1 cellular context compared by ENCODE assay signal in genomic region chr9:131297903-131298302, GRCh38.
A peak's percentile ranks its signal among the peaks of the same experiment; 100 is the strongest.
TF ChIP-seq lines count a peak whose summit lies in the region.

No MANE protein-coding gene starts in this region.

TF ChIP-seq in K562, 482 proteins besides CTCF, POLR2A, EP300 and RAD21 (continued from another document):
- TF ChIP-seq CREB5 (CRISPR knock-in tag; IDR thresholded peaks at IDR 0.05) = no peak
- no peak for TF ChIP-seq JUN (IDR thresholded peaks at IDR 0.05; ENCODE audit: borderline replicate concordance, low read depth, low read length)
- no peak for TF ChIP-seq JUN (CRISPR knock-in tag; IDR thresholded peaks at IDR 0.05; ENCODE audit: borderline replicate concordance)
- no peak for TF ChIP-seq NCOA1 (IDR thresholded peaks at IDR 0.05; ENCODE audit: low read depth)
- no peak for TF ChIP-seq ELF1 (tag; IDR thresholded peaks at IDR 0.05)
- TF ChIP-seq E2F3 (CRISPR knock-in tag; IDR thresholded peaks at IDR 0.05) = 0 out of 2 replicates have a peak, but pooled peaks have one; percentile 22
- TF ChIP-seq ZNF253 (CRISPR knock-in tag; conservative IDR thresholded peaks at IDR 0.05) = no peak
- TF ChIP-seq CBFA2T3 (IDR thresholded peaks at IDR 0.05) = peak; percentile 71
- no peak for TF ChIP-seq ZC3H8 (IDR thresholded peaks at IDR 0.05)
- TF ChIP-seq ZNF165 (CRISPR knock-in tag; IDR thresholded peaks at IDR 0.05; ENCODE audit: borderline replicate concordance) = no peak
- no peak for TF ChIP-seq MTF1 (CRISPR knock-in tag; IDR thresholded peaks at IDR 0.05; ENCODE audit: borderline replicate concordance)
- TF ChIP-seq ZNF592 (IDR thresholded peaks at IDR 0.05) = peak; percentile 45; the same call in 1 of the 2 replicates
- no peak for TF ChIP-seq ZBTB26 (CRISPR knock-in tag; IDR thresholded peaks at IDR 0.05)
- TF ChIP-seq CXXC5 (CRISPR knock-in tag; IDR thresholded peaks at IDR 0.05) = no peak
- TF ChIP-seq MEF2D (tag; conservative IDR thresholded peaks at IDR 0.05; ENCODE audit: low read depth) = peak; percentile 62; the same call in 1 of the 2 replicates
- no peak for TF ChIP-seq STAT5A (IDR thresholded peaks at IDR 0.05; ENCODE audit: borderline replicate concordance, low read length)
- TF ChIP-seq ZNF143 (CRISPR knock-in tag; IDR thresholded peaks at IDR 0.05) = no peak
- peak; percentile 54; the same call in 1 of the 2 replicates for TF ChIP-seq ARID1B (IDR thresholded peaks at IDR 0.05)
- TF ChIP-seq ZNF57 (CRISPR knock-in tag; IDR thresholded peaks at IDR 0.05) = no peak
- TF ChIP-seq IFI16 (CRISPR knock-in tag; IDR thresholded peaks at IDR 0.05) = no peak
- no peak for TF ChIP-seq TCF7 (IDR thresholded peaks at IDR 0.05; ENCODE audit: borderline replicate concordance)
- TF ChIP-seq STAT6 (CRISPR knock-in tag; IDR thresholded peaks at IDR 0.05) = no peak
- no peak for TF ChIP-seq ID3 (CRISPR knock-in tag; IDR thresholded peaks at IDR 0.05)
- no peak for TF ChIP-seq ID3 (tag; IDR thresholded peaks at IDR 0.05)
- TF ChIP-seq BRD4 (IDR thresholded peaks at IDR 0.05) = no peak
- peak; percentile 58 for TF ChIP-seq TEAD4 (IDR thresholded peaks at IDR 0.05; ENCODE audit: low read length)
- TF ChIP-seq TEAD4 (CRISPR knock-in tag; IDR thresholded peaks at IDR 0.05; ENCODE audit: borderline replicate concordance) = no peak
- 0 out of 4 replicates have a peak, but pooled peaks of 1 of the 2 experiments have one; percentile 15 for TF ChIP-seq MNT (conservative IDR thresholded peaks at IDR 0.05)
- TF ChIP-seq KLF1 (tag; IDR thresholded peaks at IDR 0.05) = no peak
- TF ChIP-seq PKNOX1 (IDR thresholded peaks at IDR 0.05) = peak; percentile 11; the same call in 1 of the 2 replicates
